In the genomic region with DNA sequence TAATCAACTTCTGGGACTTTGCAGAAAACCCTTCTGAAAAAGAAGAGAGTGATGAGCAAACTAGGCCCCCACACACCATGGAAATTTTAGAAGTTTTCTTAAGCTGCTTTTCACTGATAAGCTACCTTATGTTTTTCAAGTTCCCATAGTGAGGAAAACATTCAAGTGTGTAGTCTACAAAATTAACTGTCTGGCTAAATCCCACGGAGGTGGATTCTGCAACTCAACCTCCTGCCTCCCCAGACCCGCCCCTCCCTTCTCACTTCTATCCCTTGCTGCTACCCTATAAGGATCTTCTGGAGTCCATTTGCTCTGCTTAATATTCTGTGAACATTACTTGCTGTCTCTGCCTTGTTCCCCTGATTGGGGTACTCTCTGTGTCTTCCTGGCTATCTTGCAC, we compare ENCODE assay signal across 18 cellular contexts.
"Had no signal": no experiment of that assay in that cellular context is flagged by ENCODE, and none has a peak within 500 bp of the region (broad histone marks: within the 10 kb centered on the region; RNA-seq: fewer than 3 reads in every experiment).

No MANE protein-coding gene starts in this region.

- H3K4me1 Mint-ChIP-seq: activated CD4-positive, alpha-beta T cell treated with anti-CD3 and anti-CD28 coated beads for 36 hours; stimulated activated memory B cell treated with anti-CD40 and anti-IgM and Interleukin-4, amounts not matched to agents 10 μg/mL and 1 μg/mL and 100 μg/mL, for 72 hours had no signal

- H3K9me3 Mint-ChIP-seq: activated T-helper 1 cell treated with anti-CD3 and anti-CD28 coated beads, Interleukin-12 subunit alpha, Interleukin-12 subunit beta, Interleukin-2, Interleukin-4 antibody, amounts not matched to agents 30 ng/mL and 10 ng/mL and 1 ng/mL, durations not matched to agents 14 hours and 24 hours and 36 hours had no signal

- H3K4me3 ChIP-seq: adrenal gland, dorsolateral prefrontal cortex, lung, ovary, spleen, tibial artery had no signal

- H3K27ac Mint-ChIP-seq: activated CD4-positive, alpha-beta T cell treated with anti-CD3 and anti-CD28 coated beads for 36 hours; activated naive CD4-positive, alpha-beta T cell treated with anti-CD3 and anti-CD28 coated beads, Interleukin-2, amount 50 U/mL, for 72 hours; activated T-helper 1 cell treated with anti-CD3 and anti-CD28 coated beads, Interleukin-12 subunit alpha, Interleukin-12 subunit beta, Interleukin-2, Interleukin-4 antibody, amounts not matched to agents 30 ng/mL and 10 ng/mL and 1 ng/mL, durations not matched to agents 14 hours and 24 hours and 36 hours; stimulated activated memory B cell treated with anti-CD40 and anti-IgM and Interleukin-4, amounts not matched to agents 10 μg/mL and 1 μg/mL and 100 μg/mL, for 72 hours had no signal

- H3K4me1 ChIP-seq: adrenal gland, spleen had no signal

- DNase-seq: activated CD4-positive, alpha-beta T cell treated with anti-CD3 and anti-CD28 coated beads for 36 hours; activated CD4-positive, alpha-beta T cell treated with anti-CD3 and anti-CD28 coated beads, Interleukin-2, amount 50 U/mL, for 48 hours; activated gamma-delta T cell treated with Interleukin-2 at 50 U/mL for 16 hours; activated T-cell treated with anti-CD3 and anti-CD28 coated beads for 4 hours; adrenal gland; dorsolateral prefrontal cortex; left colon; midbrain; spleen; stimulated activated CD4-positive, alpha-beta T cell treated with anti-CD3 and anti-CD28 coated beads, Interleukin-4, amount 100 ng/mL, for 4 hours; SW 1271; T-helper 2 cell; tibial artery had no signal

- H3K36me3 ChIP-seq: adrenal gland, ovary, spleen, tibial artery had no signal

- H3K27me3 Mint-ChIP-seq: stimulated activated memory B cell treated with anti-CD40 and anti-IgM and Interleukin-4, amounts not matched to agents 10 μg/mL and 1 μg/mL and 100 μg/mL, for 72 hours had no signal

- H3K36me3 Mint-ChIP-seq: activated naive CD4-positive, alpha-beta T cell treated with anti-CD3 and anti-CD28 coated beads, Interleukin-2, amount 50 U/mL, for 72 hours; stimulated activated memory B cell treated with anti-CD40 and anti-IgM and Interleukin-4, amounts not matched to agents 10 μg/mL and 1 μg/mL and 100 μg/mL, for 72 hours had no signal

- H3K9me3 ChIP-seq: ovary had no signal

- H3K27me3 ChIP-seq: adrenal gland, ovary, spleen, tibial artery had no signal

- H3K4me3 Mint-ChIP-seq: activated CD4-positive, alpha-beta T cell treated with anti-CD3 and anti-CD28 coated beads for 36 hours; activated T-helper 1 cell treated with anti-CD3 and anti-CD28 coated beads, Interleukin-12 subunit alpha, Interleukin-12 subunit beta, Interleukin-2, Interleukin-4 antibody, amounts not matched to agents 30 ng/mL and 10 ng/mL and 1 ng/mL, durations not matched to agents 14 hours and 24 hours and 36 hours; stimulated activated memory B cell treated with anti-CD40 and anti-IgM and Interleukin-4, amounts not matched to agents 10 μg/mL and 1 μg/mL and 100 μg/mL, for 72 hours had no signal

- H3K27ac ChIP-seq: adrenal gland, dorsolateral prefrontal cortex, spleen had no signal
